In the genomic region with DNA sequence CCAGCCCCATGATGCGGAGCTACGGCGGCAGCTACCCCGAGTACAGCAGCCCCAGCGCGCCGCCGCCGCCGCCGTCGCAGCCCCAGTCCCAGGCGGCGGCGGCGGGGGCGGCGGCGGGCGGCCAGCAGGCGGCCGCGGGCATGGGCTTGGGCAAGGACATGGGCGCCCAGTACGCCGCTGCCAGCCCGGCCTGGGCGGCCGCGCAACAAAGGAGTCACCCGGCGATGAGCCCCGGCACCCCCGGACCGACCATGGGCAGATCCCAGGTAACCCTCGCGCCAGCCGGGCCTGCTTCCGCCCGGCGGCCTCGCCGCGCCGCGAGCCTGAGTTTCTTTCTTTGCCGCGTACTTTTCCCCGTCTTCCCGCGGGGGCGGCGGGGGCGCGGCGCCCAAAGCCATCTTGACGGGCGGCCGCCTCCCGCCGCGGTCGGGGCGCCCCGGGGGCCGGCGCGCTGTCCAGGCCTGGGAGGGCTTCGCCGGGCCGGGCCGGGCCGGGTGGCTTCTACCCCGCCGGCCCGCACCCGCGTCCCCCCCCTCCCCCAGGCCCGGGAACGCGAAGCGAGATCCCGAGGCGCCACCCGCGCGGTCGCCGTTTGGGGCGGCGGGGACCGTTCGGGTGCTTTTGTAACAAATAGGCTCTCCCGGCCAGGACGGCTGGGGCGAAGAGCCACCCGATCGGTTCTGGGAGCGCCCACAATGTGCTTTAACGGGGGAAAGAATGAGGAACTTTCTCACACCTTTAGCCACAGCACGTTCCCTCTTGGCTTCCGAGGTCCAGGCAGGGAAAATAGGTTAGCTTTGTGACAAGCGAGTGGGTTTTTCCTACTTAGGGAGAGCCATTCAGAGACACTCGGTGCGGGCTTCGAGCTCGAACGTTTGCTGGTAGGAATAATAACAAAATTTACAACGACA, we compare ENCODE assay signal across 8 cellular contexts. TPM values are rescaled to one million over a fixed set of nuclear protein-coding genes. Genes with fewer than 3 reads are reported as not detected.
A peak's percentile ranks its signal among the peaks of the same experiment; 100 is the strongest.
DNase-seq lines count a peak whose midpoint lies in the region; ATAC-seq, FAIRE-seq and TF ChIP-seq lines count a peak whose summit lies in the region.

No MANE protein-coding gene starts in this region.

- intact Hi-C loops in endothelial cell of umbilical vein (cut with micrococcal nuclease): loop anchor here (1.0 to 10.0 kb wide), 11 partner anchors 12 to 1452 kb away; no protein-coding TSS in a partner anchor

- peak overlapping the region; percentile 100 for H3K4me2 ChIP-seq in endothelial cell of umbilical vein (ENCODE audit: insufficient read depth, low read length)

- no peak for TF ChIP-seq POLR2A in endothelial cell of umbilical vein (IDR thresholded peaks at IDR 0.05; ENCODE audit: low read depth, low read length)

- H3K4me3 ChIP-seq in endothelial cell of umbilical vein (replicated peaks in 1 of 3; ENCODE audit: insufficient read depth in 1 of 3, low read depth in 1 of 3, low read length in 3 of 3) (peak overlapping the region; percentile 90 to 99 (median 97)), muscle layer of duodenum (ENCODE audit: low read depth in 1 of 2, low read length in 2 of 2) (peak overlapping the region; percentile 82 to 97)

- peak overlapping the region; percentile 66 for H2AFZ ChIP-seq in endothelial cell of umbilical vein (ENCODE audit: low read depth, low read length)

- peak overlapping the region; percentile 87 for H3K9ac ChIP-seq in endothelial cell of umbilical vein (replicated peaks; ENCODE audit: extremely low read depth, insufficient read depth, low read length)

- ATAC-seq in stimulated activated effector memory CD8-positive, alpha-beta T cell treated with anti-CD3 and anti-CD28 coated beads, Interleukin-12 subunit alpha, Interleukin-12 subunit beta, amount 100 ng/mL, for 72 hours: peak; percentile 36
- ATAC-seq in GM19397 (IDR thresholded peaks at IDR 0.05; ENCODE audit: unreplicated experiment): no peak

- H3K27me3 ChIP-seq in endothelial cell of umbilical vein (ENCODE audit: control insufficient read depth in 2 of 2, insufficient read depth in 2 of 2, low read length in 2 of 2) (no peaks in the 10 kb centered on the region), muscle layer of duodenum (ENCODE audit: low read depth, low read length) (no peaks in the 10 kb centered on the region)

- H3K9me3 Mint-ChIP-seq in stimulated activated effector memory CD8-positive, alpha-beta T cell treated with anti-CD3 and anti-CD28 coated beads, Interleukin-12 subunit alpha, Interleukin-12 subunit beta, amount 100 ng/mL, for 72 hours: no peaks in the 10 kb centered on the region

- H3K4me3 Mint-ChIP-seq in stimulated activated effector memory CD8-positive, alpha-beta T cell treated with anti-CD3 and anti-CD28 coated beads, Interleukin-12 subunit alpha, Interleukin-12 subunit beta, amount 100 ng/mL, for 72 hours: peak overlapping the region; percentile 72

- H3K27ac ChIP-seq in endothelial cell of umbilical vein (ENCODE audit: insufficient read depth, low read depth, low read length) (peak overlapping the region; percentile 79), muscle layer of duodenum (ENCODE audit: low read length) (peak overlapping the region; percentile 95)

- DNase-seq in NK-92 treated with Interleukin-12 subunit alpha and Interleukin-12 subunit beta, amount 100 ng/mL, for 24 hours (lab: John Stamatoyannopoulos, UW): peak; percentile 52
- DNase-seq in NK-92 (lab: John Stamatoyannopoulos, UW; ENCODE audit: unreplicated experiment): no peak
- DNase-seq in NCI-H128 (lab: John Stamatoyannopoulos, UW; ENCODE audit: unreplicated experiment): peak; percentile 22
- peak; percentile 27 to 31 for DNase-seq in activated CD8-positive, alpha-beta memory T cell treated with anti-CD3 and anti-CD28 coated beads for 4 hours (ENCODE audit: low read depth in 2 of 2)
- DNase-seq in endothelial cell of umbilical vein (ENCODE audit: low read depth, low spot score): peak; percentile 34
- peak; percentile 50 to 86 for DNase-seq in stimulated activated effector memory CD8-positive, alpha-beta T cell treated with anti-CD3 and anti-CD28 coated beads, Interleukin-12 subunit alpha, Interleukin-12 subunit beta, amount 100 ng/mL, for 72 hours (ENCODE audit: low spot score in 2 of 2)

- peaks cover 27% of the 10 kb centered on the region for H4K20me1 ChIP-seq in endothelial cell of umbilical vein (replicated peaks; ENCODE audit: control insufficient read depth, extremely low read depth, insufficient read depth, low read length)

- H3K9me3 ChIP-seq in endothelial cell of umbilical vein (replicated peaks; ENCODE audit: control insufficient read depth, insufficient read depth, low read length) (no peaks in the 10 kb centered on the region), muscle layer of duodenum (ENCODE audit: control insufficient read depth in 1 of 2, low read length in 2 of 2) (no peaks in the 10 kb centered on the region)

- peak overlapping the region; percentile 97 for H3K27ac Mint-ChIP-seq in stimulated activated effector memory CD8-positive, alpha-beta T cell treated with anti-CD3 and anti-CD28 coated beads, Interleukin-12 subunit alpha, Interleukin-12 subunit beta, amount 100 ng/mL, for 72 hours

- CTCF ChIA-PET in endothelial cell of umbilical vein (lab: Charles Lee): interaction anchor here (0.6 to 1.5 kb wide), 7 partner anchors 13 to 255 kb away, joined by 3 to 6 read pairs (median 3); no protein-coding TSS in a partner anchor

- peaks cover 46% of the 10 kb centered on the region for H3K4me1 ChIP-seq in endothelial cell of umbilical vein (ENCODE audit: control insufficient read depth, extremely low read depth, insufficient read depth, low read length)
- H3K4me1 ChIP-seq in muscle layer of duodenum (ENCODE audit: control insufficient read depth in 1 of 2, insufficient read depth in 2 of 2, low read length in 2 of 2): peaks cover 16 to 37% of the 10 kb centered on the region in 2 donors

- H3K36me3 ChIP-seq in endothelial cell of umbilical vein (ENCODE audit: control insufficient read depth in 2 of 2, extremely low read depth in 1 of 2, insufficient read depth in 2 of 2, low read length in 2 of 2) (peaks cover 0 to 3% of the 10 kb centered on the region in 2 experiments), muscle layer of duodenum (ENCODE audit: control insufficient read depth in 1 of 2, insufficient read depth in 2 of 2, low read length in 2 of 2) (peaks cover 0 to 13% of the 10 kb centered on the region in 2 donors)

- H3K9me1 ChIP-seq in endothelial cell of umbilical vein (replicated peaks; ENCODE audit: control insufficient read depth, extremely low read depth, insufficient read depth, low read length): no peaks in the 10 kb centered on the region

- peaks cover 48% of the 10 kb centered on the region for H3K4me1 Mint-ChIP-seq in stimulated activated effector memory CD8-positive, alpha-beta T cell treated with anti-CD3 and anti-CD28 coated beads, Interleukin-12 subunit alpha, Interleukin-12 subunit beta, amount 100 ng/mL, for 72 hours

- H3K79me2 ChIP-seq in endothelial cell of umbilical vein (ENCODE audit: control insufficient read depth, insufficient read depth, low read length): peaks cover 71% of the 10 kb centered on the region

- FAIRE-seq in endothelial cell of umbilical vein (lab: Jason Lieb, UNC): no peak

- peaks cover 53% of the 10 kb centered on the region for H3K36me3 Mint-ChIP-seq in stimulated activated effector memory CD8-positive, alpha-beta T cell treated with anti-CD3 and anti-CD28 coated beads, Interleukin-12 subunit alpha, Interleukin-12 subunit beta, amount 100 ng/mL, for 72 hours

- TF ChIP-seq CTCF in endothelial cell of umbilical vein (IDR thresholded peaks at IDR 0.05; ENCODE audit: extremely low read depth in 1 of 2, insufficient read depth in 1 of 2, low read depth in 1 of 2, low read length in 2 of 2): peak in 1 of 2 donors; percentile 3

- dilution Hi-C loops in endothelial cell of umbilical vein (cut with MboI; ENCODE audit: extremely low pct_ligation_motif_present, low sequenced_read_pairs): no loop called here

- BruUV-seq in endothelial cell of umbilical vein (replicated peaks; lab: Mats Ljungman, UMichigan): no TSS peak

- POLR2A ChIA-PET in endothelial cell of umbilical vein (lab: Charles Lee): no interaction called here

TF ChIP-seq in endothelial cell of umbilical vein, 7 proteins besides CTCF, POLR2A, EP300 and RAD21:
- no peak for TF ChIP-seq MYC (IDR thresholded peaks at IDR 0.05; ENCODE audit: low read depth, low read length)
- peak; percentile 21 for TF ChIP-seq POLR2AphosphoS5 (IDR thresholded peaks at IDR 0.05; ENCODE audit: insufficient read depth, low read depth, low read length)
- no peak for TF ChIP-seq GATA2 (IDR thresholded peaks at IDR 0.05; ENCODE audit: insufficient read depth, insufficient read length, low read depth, low read length)
- no peak for TF ChIP-seq MAX (IDR thresholded peaks at IDR 0.05; ENCODE audit: insufficient read depth, insufficient read length)
- no peak for TF ChIP-seq JUN (IDR thresholded peaks at IDR 0.05; ENCODE audit: borderline replicate concordance, insufficient read depth, insufficient read length, low read depth)
- no peak for TF ChIP-seq FOS (IDR thresholded peaks at IDR 0.05; ENCODE audit: borderline replicate concordance, insufficient read depth, low read length)
- TF ChIP-seq EZH2 (IDR thresholded peaks at IDR 0.05; ENCODE audit: borderline replicate concordance, low read depth, low read length, severe bottlenecking): no peak

RNA-seq across cellular contexts. Expression of gene ARID1B, which starts 2.3 kb away (rescaled TPM):
- total RNA-seq in endothelial cell of umbilical vein: 81.3 and 89.5 TPM in 2 replicates
- polyA plus RNA-seq in endothelial cell of umbilical vein: 19.9 and 21.8 TPM in 2 replicates
- polyA plus RNA-seq in endothelial cell of umbilical vein (2011; cell fraction: cytosol; rRNA removed): 23.4 and 24.0 TPM in 2 replicates
- 77.1 and 78.2 TPM in 2 replicates for polyA plus RNA-seq in endothelial cell of umbilical vein (2011; cell fraction: nucleus; rRNA removed)
- polyA plus RNA-seq in endothelial cell of umbilical vein (2012): 25.7 and 28.8 TPM in 2 replicates
- polyA minus RNA-seq in endothelial cell of umbilical vein: 154 and 179 TPM in 2 replicates
- polyA minus RNA-seq in endothelial cell of umbilical vein (2011; cell fraction: cytosol; rRNA and poly(A)+ RNA removed): 26.9 TPM
- polyA minus RNA-seq in endothelial cell of umbilical vein (2011; cell fraction: nucleus; rRNA and poly(A)+ RNA removed): 366 and 441 TPM in 2 replicates
